11 cellular contexts compared by ENCODE assay signal in genomic region chr2:173101687-173102086, GRCh38. TPM values are rescaled to one million over a fixed set of nuclear protein-coding genes. Genes with fewer than 3 reads are reported as not detected.
DNase-seq lines count a peak whose midpoint lies in the region; ATAC-seq and TF ChIP-seq lines count a peak whose summit lies in the region.
"Had no signal": no experiment of that assay in that cellular context is flagged by ENCODE, and none has a peak within 500 bp of the region (broad histone marks: within the 10 kb centered on the region; RNA-seq: fewer than 3 reads in every experiment).

No MANE protein-coding gene starts in this region.

- no peaks in the 10 kb centered on the region for H3K36me3 Mint-ChIP-seq in endothelial cell (ENCODE audit: low read depth, unreplicated experiment)
- H3K36me3 Mint-ChIP-seq in activated CD4-positive, alpha-beta memory T cell treated with anti-CD3 and anti-CD28 coated beads for 36 hours = no peaks in the 10 kb centered on the region

- no peak overlapping the region for H3K4me3 Mint-ChIP-seq in endothelial cell (ENCODE audit: unreplicated experiment)
- no peak overlapping the region for H3K4me3 Mint-ChIP-seq in activated CD4-positive, alpha-beta memory T cell treated with anti-CD3 and anti-CD28 coated beads for 36 hours
- H3K4me3 Mint-ChIP-seq: activated naive CD4-positive, alpha-beta T cell treated with anti-CD3 and anti-CD28 coated beads for 36 hours had no signal

- peaks cover 22% of the 10 kb centered on the region for H3K4me1 Mint-ChIP-seq in endothelial cell (ENCODE audit: unreplicated experiment)
- peaks cover 15% of the 10 kb centered on the region for H3K4me1 Mint-ChIP-seq in activated CD4-positive, alpha-beta memory T cell treated with anti-CD3 and anti-CD28 coated beads for 36 hours (ENCODE audit: low read depth)

- peak; percentile 78 for ATAC-seq in GM19395 (IDR thresholded peaks at IDR 0.05; ENCODE audit: unreplicated experiment)
- ATAC-seq in HG03520 (IDR thresholded peaks at IDR 0.05; ENCODE audit: unreplicated experiment) = peak; percentile 76
- ATAC-seq in HG03469 (IDR thresholded peaks at IDR 0.05; ENCODE audit: unreplicated experiment) = no peak

- H3K27me3 Mint-ChIP-seq in endothelial cell (ENCODE audit: unreplicated experiment) = no peaks in the 10 kb centered on the region
- H3K27me3 Mint-ChIP-seq in activated CD4-positive, alpha-beta memory T cell treated with anti-CD3 and anti-CD28 coated beads for 36 hours = no peaks in the 10 kb centered on the region

- no peak overlapping the region for H3K27ac Mint-ChIP-seq in endothelial cell (ENCODE audit: unreplicated experiment)
- no peak overlapping the region for H3K27ac Mint-ChIP-seq in activated CD4-positive, alpha-beta memory T cell treated with anti-CD3 and anti-CD28 coated beads for 36 hours
- H3K27ac Mint-ChIP-seq: activated naive CD4-positive, alpha-beta T cell treated with anti-CD3 and anti-CD28 coated beads for 36 hours had no signal

- POLR2A ChIA-PET in activated CD4-positive, alpha-beta memory T cell treated with anti-CD3 and anti-CD28 coated beads for 36 hours (lab: Charles Lee) = no interaction called here

- H3K9me3 Mint-ChIP-seq in endothelial cell (ENCODE audit: unreplicated experiment) = no peaks in the 10 kb centered on the region
- no peaks in the 10 kb centered on the region for H3K9me3 Mint-ChIP-seq in activated CD4-positive, alpha-beta memory T cell treated with anti-CD3 and anti-CD28 coated beads for 36 hours
- H3K9me3 Mint-ChIP-seq: activated naive CD4-positive, alpha-beta T cell treated with anti-CD3 and anti-CD28 coated beads for 36 hours had no signal

- H3K4me3 ChIP-seq in foreskin fibroblast (ENCODE audit: low read depth in 1 of 2, low read length in 2 of 2) = no peak overlapping the region
- H3K4me3 ChIP-seq: SJSA1 had no signal

- intact Hi-C loops in activated CD4-positive, alpha-beta memory T cell treated with anti-CD3 and anti-CD28 coated beads for 36 hours (cut with micrococcal nuclease) = loop anchor here (1.0 to 5.0 kb wide), 3 partner anchors 32 to 52 kb away; no protein-coding TSS in a partner anchor

- peak; percentile 10 for DNase-seq in GM04504 (ENCODE audit: low read depth)
- DNase-seq in foreskin fibroblast = peak; percentile 63 to 82
- DNase-seq in endothelial cell (ENCODE audit: low spot score) = no peak
- no peak for DNase-seq in activated CD4-positive, alpha-beta memory T cell treated with anti-CD3 and anti-CD28 coated beads for 36 hours
- no peak for DNase-seq in NCI-H510A treated with DMSO at 0.1 percent for 48 hours (lab: John Stamatoyannopoulos, UW)
- DNase-seq: activated naive CD4-positive, alpha-beta T cell treated with anti-CD3 and anti-CD28 coated beads for 36 hours; small intestine had no signal

- CTCF ChIA-PET in activated CD4-positive, alpha-beta memory T cell treated with anti-CD3 and anti-CD28 coated beads for 36 hours (lab: Charles Lee) = interaction anchor here (0.6 kb wide), 1 partner anchor 109 kb away, joined by 3 read pairs; no protein-coding TSS in a partner anchor

- TF ChIP-seq CTCF in foreskin fibroblast (IDR thresholded peaks at IDR 0.05; ENCODE audit: low read depth, low read length) (no peak), endothelial cell (IDR thresholded peaks at IDR 0.05; ENCODE audit: unreplicated experiment) (no peak)

RNA-seq across cellular contexts. Expression of gene MAP3K20, which starts 26.0 kb away (rescaled TPM):
- total RNA-seq in endothelial cell (ENCODE audit: unreplicated experiment) = 11.8 TPM
- 1 to 10 TPM; 6.5 to 7.0 TPM for total RNA-seq in activated CD4-positive, alpha-beta memory T cell treated with anti-CD3 and anti-CD28 coated beads for 36 hours

Comparison
In these comparisons a context has a peak if more than half of its experiments do, and no peak if none do; other contexts are left out.
1. DNase-seq: peak in GM04504 (single experiment) and foreskin fibroblast (2 of 2); none in endothelial cell (single experiment), activated CD4-positive, alpha-beta memory T cell treated with anti-CD3 and anti-CD28 coated beads for 36 hours (single experiment) and NCI-H510A treated with DMSO at 0.1 percent for 48 hours (single experiment).